In genomic region chr1:191592111-191592510, GRCh38 we compare ENCODE assay signal across 21 cellular contexts.
DNase-seq lines count a peak whose midpoint lies in the region; ATAC-seq, FAIRE-seq and TF ChIP-seq lines count a peak whose summit lies in the region.
"Had no signal": no experiment of that assay in that cellular context is flagged by ENCODE, and none has a peak within 500 bp of the region (broad histone marks: within the 10 kb centered on the region; RNA-seq: fewer than 3 reads in every experiment).

No MANE protein-coding gene starts in this region.

- no peak for TF ChIP-seq CTCF in GM12878 (IDR thresholded peaks at IDR 0.05 in 2 of 3, conservative IDR thresholded peaks at IDR 0.05 in 1 of 3; ENCODE audit: control insufficient read depth in 2 of 3, extremely low read depth in 1 of 3, insufficient read depth in 1 of 3, low read depth in 3 of 3, low read length in 3 of 3)

- no peak overlapping the region for H3K4me3 ChIP-seq in GM12878
- H3K4me3 ChIP-seq: BLaER1 had no signal

- TF ChIP-seq POLR2A in GM12878 (IDR thresholded peaks at IDR 0.05; ENCODE audit: low read depth, low read length), result no peak

- no peaks in the 10 kb centered on the region for H3K27me3 ChIP-seq in GM12878 (replicated peaks in 1 of 2; ENCODE audit: control insufficient read depth in 2 of 2, insufficient read depth in 2 of 2, low read length in 1 of 2)
- H3K27me3 ChIP-seq: BLaER1 had no signal

- BruUV-seq in GM12878 (replicated peaks; lab: Mats Ljungman, UMichigan), result no TSS peak

- in situ Hi-C loops in GM12878 (cut with MboI), result no loop called here

- H3K4me1 ChIP-seq in GM12878 (ENCODE audit: control insufficient read depth, insufficient read depth, low read length), result no peaks in the 10 kb centered on the region

- TF ChIP-seq EP300 in GM12878 (IDR thresholded peaks at IDR 0.05; ENCODE audit: borderline replicate concordance in 1 of 2, control insufficient read depth in 1 of 2, low read depth in 2 of 2, low read length in 2 of 2), result no peak

- H3K4me2 ChIP-seq in GM12878 (ENCODE audit: control insufficient read depth, insufficient read depth), result no peak overlapping the region
- H3K4me2 ChIP-seq: BLaER1 had no signal

- RAD21 ChIA-PET in GM12878 (lab: Charles Lee; ENCODE audit: unreplicated experiment), result interaction anchor here (1.0 to 1.2 kb wide), 2 partner anchors 10 to 33 kb away, joined by 3 read pairs; no protein-coding TSS in a partner anchor

- 0% methylated on average over 1 of the region's 1 CpG for WGBS in GM12878 (ENCODE audit: insufficient coverage, insufficient replicate concordance, low lambda C conversion rate, missing lambda C conversion rate)

- no peak overlapping the region for H3K27ac ChIP-seq in GM12878 (ENCODE audit: control insufficient read depth, insufficient read depth)
- H3K27ac ChIP-seq: BLaER1 had no signal

- H3K9ac ChIP-seq in GM12878 (ENCODE audit: control insufficient read depth, insufficient read depth, low read length), result no peak overlapping the region
- H3K9ac ChIP-seq: BLaER1 had no signal

- intact Hi-C loops in GM12878 (cut with micrococcal nuclease; ENCODE audit: unreplicated experiment), result no loop called here

- ATAC-seq in GM12878 (peak; percentile 66), HG03135 (IDR thresholded peaks at IDR 0.05; ENCODE audit: unreplicated experiment) (no peak), GM19455 (IDR thresholded peaks at IDR 0.05; ENCODE audit: unreplicated experiment) (no peak)
- ATAC-seq: CD8-positive, alpha-beta T cell; PC-3; T-cell had no signal

- CTCF ChIA-PET in GM12878 (lab: Yijun Ruan, JAX), result no interaction called here

- H3K79me2 ChIP-seq in GM12878 (ENCODE audit: control insufficient read depth, insufficient read depth, low read length), result no peaks in the 10 kb centered on the region

- H3K9me3 ChIP-seq in GM12878 (replicated peaks; ENCODE audit: control insufficient read depth, insufficient read depth, low read length), result no peaks in the 10 kb centered on the region
- H3K9me3 ChIP-seq: BLaER1 had no signal

- POLR2A ChIA-PET in GM12878 (lab: Charles Lee), result no interaction called here

- no peak for TF ChIP-seq RAD21 in GM12878 (IDR thresholded peaks at IDR 0.05; ENCODE audit: insufficient read depth, low read depth, low read length)

- peak; percentile 27 for DNase-seq in ELR (ENCODE audit: low read depth)
- DNase-seq in HCEC 1CT, result peak; percentile 2
- peak; percentile 5 for DNase-seq in MV-4-11 (lab: John Stamatoyannopoulos, UW)
- DNase-seq in GM12878 (ENCODE audit: low read depth, low spot score), result no peak
- DNase-seq in kidney tubule cell (ENCODE audit: low spot score), result no peak
- DNase-seq in retina, result no peak
- DNase-seq: CD8-positive, alpha-beta T cell; DMS79; GDM1; NCI-H1436; NCI-H2029; NCI-H2171; NCI-H446; NCI-H69; NK-92 treated with Interleukin-12 subunit alpha and Interleukin-12 subunit beta, amount 100 ng/mL, for 24 hours; PC-3; T-cell had no signal

- H3K36me3 ChIP-seq in GM12878 (ENCODE audit: control insufficient read depth in 2 of 2, insufficient read depth in 2 of 2, low read length in 1 of 2), result no peaks in the 10 kb centered on the region
- H3K36me3 ChIP-seq: BLaER1 had no signal

- no peak overlapping the region for H2AFZ ChIP-seq in GM12878 (ENCODE audit: control insufficient read depth, low read depth, low read length)

- H4K20me1 ChIP-seq in GM12878 (ENCODE audit: control insufficient read depth, insufficient read depth), result no peaks in the 10 kb centered on the region
- H4K20me1 ChIP-seq: BLaER1 had no signal

- no peak for FAIRE-seq in GM12878 (lab: Jason Lieb, UNC)
- FAIRE-seq: GM12892 had no signal

- SMC1A ChIA-PET in GM12878 (lab: Charles Lee; ENCODE audit: uncharacterized antibody, unreplicated experiment), result interaction anchor here (1.5 kb wide), 1 partner anchor 84 kb away, joined by 3 read pairs; no protein-coding TSS in a partner anchor

TF ChIP-seq in GM12878, 131 proteins besides CTCF, POLR2A, EP300 and RAD21:
- TF ChIP-seq NR2C1 (IDR thresholded peaks at IDR 0.05) (no peak), EZH2 (IDR thresholded peaks at IDR 0.05; ENCODE audit: borderline replicate concordance, control insufficient read depth, low read depth, low read length) (no peak), IKZF2 (IDR thresholded peaks at IDR 0.05) (peak in 1 of 2 experiments; percentile 27; a peak in 1 of 4 replicates)

Comparison
In these comparisons a context has a peak if more than half of its experiments do, and no peak if none do; other contexts are left out.
1. DNase-seq: peak in ELR (single experiment), HCEC 1CT (single experiment) and MV-4-11 (single experiment); none in GM12878 (single experiment), kidney tubule cell (single experiment) and retina (single experiment).